1 cellular context compared by ENCODE assay signal in genomic region chr11:1760351-1761109, GRCh38.
TF ChIP-seq lines count a peak whose summit lies in the region.

No MANE protein-coding gene starts in this region.

TF ChIP-seq in K562, 482 proteins besides CTCF, POLR2A, EP300 and RAD21 (continued from another document and continues in another):
- no peak for TF ChIP-seq IRF9 (tag; IDR thresholded peaks at IDR 0.05)
- peak; percentile 88 for TF ChIP-seq MAFK (IDR thresholded peaks at IDR 0.05; ENCODE audit: low read length)
- TF ChIP-seq ZKSCAN8 (CRISPR knock-in tag; IDR thresholded peaks at IDR 0.05): no peak
- no peak for TF ChIP-seq SMARCA4 (IDR thresholded peaks at IDR 0.05)
- no peak for TF ChIP-seq E2F4 (CRISPR knock-in tag; IDR thresholded peaks at IDR 0.05; ENCODE audit: low read depth)
- no peak for TF ChIP-seq KDM5B (IDR thresholded peaks at IDR 0.05; ENCODE audit: insufficient replicate concordance, low read depth, low read length)
- no peak for TF ChIP-seq NELFE (IDR thresholded peaks at IDR 0.05; ENCODE audit: insufficient read depth, insufficient read length)
- TF ChIP-seq HNRNPK (IDR thresholded peaks at IDR 0.05; ENCODE audit: low read depth, low read length, poor library complexity, severe bottlenecking): no peak
- TF ChIP-seq SRSF9 (IDR thresholded peaks at IDR 0.05; ENCODE audit: borderline replicate concordance, low read depth, low read length): no peak
- no peak for TF ChIP-seq SNRNP70 (optimal IDR thresholded peaks at IDR 0.05; ENCODE audit: low read depth, low read length)
- peak; percentile 90 for TF ChIP-seq BACH1 (tag; IDR thresholded peaks at IDR 0.05)
- TF ChIP-seq SREBF2 (CRISPR knock-in tag; IDR thresholded peaks at IDR 0.05): no peak
- TF ChIP-seq THRB (CRISPR knock-in tag; conservative IDR thresholded peaks at IDR 0.05): no peak
- no peak for TF ChIP-seq POLR2AphosphoS5 (IDR thresholded peaks at IDR 0.05; ENCODE audit: control insufficient read depth, insufficient read depth, low read depth, low read length)
- TF ChIP-seq CREB3 (tag; conservative IDR thresholded peaks at IDR 0.05; ENCODE audit: low read depth): no peak
- TF ChIP-seq DLX4 (CRISPR knock-in tag; IDR thresholded peaks at IDR 0.05): no peak
- TF ChIP-seq CBX5 (IDR thresholded peaks at IDR 0.05; ENCODE audit: borderline replicate concordance, low read depth): no peak
- TF ChIP-seq DIDO1 (tag; IDR thresholded peaks at IDR 0.05; ENCODE audit: low read depth): no peak
- no peak for TF ChIP-seq TAF1 (IDR thresholded peaks at IDR 0.05; ENCODE audit: control insufficient read depth, extremely low read depth, insufficient read depth, low read length, severe bottlenecking)
- TF ChIP-seq NCOA1 (IDR thresholded peaks at IDR 0.05; ENCODE audit: low read depth): no peak
- no peak for TF ChIP-seq ZNF778 (CRISPR knock-in tag; IDR thresholded peaks at IDR 0.05)
- no peak for TF ChIP-seq ARID3A (IDR thresholded peaks at IDR 0.05; ENCODE audit: borderline replicate concordance, low read depth, low read length)
- TF ChIP-seq ZBTB26 (CRISPR knock-in tag; IDR thresholded peaks at IDR 0.05): no peak
- TF ChIP-seq ZNF282 (CRISPR knock-in tag; IDR thresholded peaks at IDR 0.05): no peak
- no peak for TF ChIP-seq NR2F6 (CRISPR knock-in tag; IDR thresholded peaks at IDR 0.05)
- no peak for TF ChIP-seq PTTG1 (tag; IDR thresholded peaks at IDR 0.05; ENCODE audit: low read depth)
- no peak for TF ChIP-seq CHD4 (IDR thresholded peaks at IDR 0.05; ENCODE audit: insufficient read depth, insufficient replicate concordance, low read depth, low read length, poor library complexity, severe bottlenecking)
- TF ChIP-seq RBM22 (IDR thresholded peaks at IDR 0.05; ENCODE audit: low read depth, low read length, poor library complexity, severe bottlenecking): no peak
- no peak for TF ChIP-seq HBP1 (CRISPR knock-in tag; IDR thresholded peaks at IDR 0.05)
- peak; percentile 26; the same call in 1 of the 2 replicates for TF ChIP-seq JUND (IDR thresholded peaks at IDR 0.05; ENCODE audit: borderline replicate concordance, low read depth, low read length)
- peak; percentile 46; the same call in 1 of the 3 replicates for TF ChIP-seq JUND (tag; IDR thresholded peaks at IDR 0.05; ENCODE audit: borderline replicate concordance, low read depth, low read length)
- TF ChIP-seq ZNF407 (IDR thresholded peaks at IDR 0.05; ENCODE audit: low read depth): no peak
- no peak for TF ChIP-seq ZNF699 (CRISPR knock-in tag; IDR thresholded peaks at IDR 0.05; ENCODE audit: insufficient replicate concordance)
- no peak for TF ChIP-seq FOXK2 (conservative IDR thresholded peaks at IDR 0.05 in 1 of 2, IDR thresholded peaks at IDR 0.05 in 1 of 2; ENCODE audit: low read depth in 2 of 2)
- TF ChIP-seq CEBPG (CRISPR knock-in tag; IDR thresholded peaks at IDR 0.05): no peak
- no peak for TF ChIP-seq CEBPG (tag; conservative IDR thresholded peaks at IDR 0.05 in 1 of 2, IDR thresholded peaks at IDR 0.05 in 1 of 2)
- no peak for TF ChIP-seq KDM2B (CRISPR knock-in tag; IDR thresholded peaks at IDR 0.05)
- TF ChIP-seq ARID2 (IDR thresholded peaks at IDR 0.05): no peak
- TF ChIP-seq EGR1 (conservative IDR thresholded peaks at IDR 0.05): no peak
- TF ChIP-seq E2F6 (IDR thresholded peaks at IDR 0.05; ENCODE audit: borderline replicate concordance in 1 of 2, extremely low read depth in 1 of 2, insufficient read depth in 1 of 2, insufficient read length in 1 of 2, low read depth in 1 of 2, low read length in 1 of 2, poor library complexity in 1 of 2, severe bottlenecking in 1 of 2): no peak
- no peak for TF ChIP-seq MYNN (IDR thresholded peaks at IDR 0.05)
- TF ChIP-seq MYNN (CRISPR knock-in tag; IDR thresholded peaks at IDR 0.05): no peak
- TF ChIP-seq ZNF431 (CRISPR knock-in tag; IDR thresholded peaks at IDR 0.05): no peak
- no peak for TF ChIP-seq DEAF1 (CRISPR knock-in tag; IDR thresholded peaks at IDR 0.05)
